ENCODE assay signal across 8 cellular contexts in the genomic region with DNA sequence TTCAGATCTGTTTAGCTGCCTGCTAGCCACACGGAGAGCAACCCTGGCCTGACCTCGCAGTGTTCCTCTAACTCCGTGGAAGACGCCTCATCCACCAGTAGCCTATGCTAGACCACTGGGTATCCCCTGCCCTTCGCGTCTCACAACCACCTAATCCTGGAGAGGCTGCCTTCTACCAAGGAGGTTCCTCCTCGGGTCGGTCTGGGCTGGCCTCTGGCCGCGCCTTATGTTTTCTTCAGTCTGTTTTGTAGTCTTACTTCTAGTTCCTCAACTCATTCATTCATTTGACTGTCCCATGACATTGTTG. TPM values are rescaled to one million over a fixed set of nuclear protein-coding genes. Genes with fewer than 3 reads are reported as not detected.
DNase-seq lines count a peak whose midpoint lies in the region; FAIRE-seq and TF ChIP-seq lines count a peak whose summit lies in the region.

No MANE protein-coding gene starts in this region.

- peaks cover 20% of the 10 kb centered on the region for H3K27me3 Mint-ChIP-seq in activated naive CD4-positive, alpha-beta T cell treated with anti-CD3 and anti-CD28 coated beads, Interleukin-2, amount 10 ng/mL, durations not matched to agents 7 days and 5 days
- peaks cover 9% of the 10 kb centered on the region for H3K27me3 Mint-ChIP-seq in brain

- CTCF ChIA-PET in activated naive CD4-positive, alpha-beta T cell treated with anti-CD3 and anti-CD28 coated beads, Interleukin-2, amount 10 ng/mL, durations not matched to agents 7 days and 5 days (lab: Charles Lee): interaction anchor here (1.0 to 2.3 kb wide), 4 partner anchors 18 to 80 kb away, joined by 3 to 6 read pairs (median 4); a partner anchor contains a TSS

- H3K4me1 Mint-ChIP-seq in activated naive CD4-positive, alpha-beta T cell treated with anti-CD3 and anti-CD28 coated beads, Interleukin-2, amount 10 ng/mL, durations not matched to agents 7 days and 5 days: peaks cover 27% of the 10 kb centered on the region
- peaks cover 44% of the 10 kb centered on the region for H3K4me1 Mint-ChIP-seq in brain

- peak overlapping the region; percentile 80 for H3K4me3 Mint-ChIP-seq in activated naive CD4-positive, alpha-beta T cell treated with anti-CD3 and anti-CD28 coated beads, Interleukin-2, amount 10 ng/mL, durations not matched to agents 7 days and 5 days
- H3K4me3 Mint-ChIP-seq in brain: peak overlapping the region; percentile 77 to 89 (median 85)

- no peak for DNase-seq in activated naive CD4-positive, alpha-beta T cell treated with anti-CD3 and anti-CD28 coated beads, Interleukin-2, amount 10 ng/mL, durations not matched to agents 7 days and 5 days
- DNase-seq in activated naive CD4-positive, alpha-beta T cell treated with anti-CD3 and anti-CD28 coated beads, Interleukin-2, amount 50 U/mL, for 16 hours: no peak
- peak; percentile 9 for DNase-seq in medulla oblongata (ENCODE audit: extremely low spot score)
- no peak for DNase-seq in urothelium cell line (ENCODE audit: low spot score)
- no peak for DNase-seq in NCI-H187 treated with DMSO at 0.1 percent for 48 hours (lab: John Stamatoyannopoulos, UW)
- DNase-seq in amniotic stem cell (lab: John Stamatoyannopoulos, UW): no peak
- DNase-seq in HuH-7.5 (ENCODE audit: low spot score): no peak

- no peak overlapping the region for H3K27ac Mint-ChIP-seq in activated naive CD4-positive, alpha-beta T cell treated with anti-CD3 and anti-CD28 coated beads, Interleukin-2, amount 10 ng/mL, durations not matched to agents 7 days and 5 days
- H3K27ac Mint-ChIP-seq in brain: peak overlapping the region; percentile 47 to 97 (median 82)

- H3K36me3 Mint-ChIP-seq in activated naive CD4-positive, alpha-beta T cell treated with anti-CD3 and anti-CD28 coated beads, Interleukin-2, amount 10 ng/mL, durations not matched to agents 7 days and 5 days: peaks cover 4% of the 10 kb centered on the region
- peaks cover under 1% of the 10 kb centered on the region for H3K36me3 Mint-ChIP-seq in brain

- no peak for TF ChIP-seq CTCF in brain (conservative IDR thresholded peaks at IDR 0.05)

- peak; percentile 77 for FAIRE-seq in urothelium cell line (lab: Jason Lieb, UNC)

- H3K9me3 Mint-ChIP-seq in activated naive CD4-positive, alpha-beta T cell treated with anti-CD3 and anti-CD28 coated beads, Interleukin-2, amount 10 ng/mL, durations not matched to agents 7 days and 5 days: no peaks in the 10 kb centered on the region
- H3K9me3 Mint-ChIP-seq in brain: no peaks in the 10 kb centered on the region

RNA-seq across cellular contexts. Expression of a gene that starts 1.6 kb away (rescaled TPM):
- 41.8 TPM for polyA plus RNA-seq in brain (ENCODE audit: insufficient read depth, low read depth, low replicate concordance)

RNA-seq across cellular contexts. Expression of a gene that starts 17.6 kb away (rescaled TPM):
- polyA plus RNA-seq in brain (ENCODE audit: insufficient read depth, low read depth, low replicate concordance): 3.7 TPM

RNA-seq across cellular contexts. Expression of a gene that starts 26.3 kb away (rescaled TPM):
- polyA plus RNA-seq in brain (ENCODE audit: insufficient read depth, low read depth, low replicate concordance): 11.6 TPM

RNA-seq across cellular contexts. Expression of a gene that starts 33.2 kb away (rescaled TPM):
- 45.7 TPM for polyA plus RNA-seq in brain (ENCODE audit: insufficient read depth, low read depth, low replicate concordance)

RNA-seq across cellular contexts. Expression of a gene that starts 33.5 kb away (rescaled TPM):
- polyA plus RNA-seq in brain (ENCODE audit: insufficient read depth, low read depth, low replicate concordance): not detected
